ENCODE assay signal across 8 cellular contexts in genomic region chrX:41561045-41561444, GRCh38.
DNase-seq lines count a peak whose midpoint lies in the region; ATAC-seq, FAIRE-seq and TF ChIP-seq lines count a peak whose summit lies in the region.

No MANE protein-coding gene starts in this region.

- peak in 1 of 2 donors; percentile 11 for TF ChIP-seq RAD21 in liver (IDR thresholded peaks at IDR 0.05)
- TF ChIP-seq RAD21 in HepG2 (CRISPR knock-in tag; IDR thresholded peaks at IDR 0.05): no peak

- H3K4me3 ChIP-seq in liver (ENCODE audit: low read depth in 1 of 3, low read length in 3 of 3) (no peak overlapping the region), HepG2 (replicated peaks in 1 of 3; ENCODE audit: insufficient read depth in 1 of 3, low read depth in 2 of 3, low read length in 3 of 3) (no peak overlapping the region), body of pancreas (no peak overlapping the region), mesendoderm (ENCODE audit: low read length) (no peak overlapping the region)

- H3K4ac ChIP-seq in mesendoderm (ENCODE audit: low read depth, low read length): no peak overlapping the region

- no peak overlapping the region for H2BK120ac ChIP-seq in mesendoderm (ENCODE audit: low read depth, low read length)

- H3K27me3 ChIP-seq in liver (ENCODE audit: control insufficient read depth in 4 of 4, insufficient read depth in 4 of 4, low read length in 3 of 4) (no peaks in the 10 kb centered on the region), HepG2 (ENCODE audit: control insufficient read depth in 1 of 2, insufficient read depth in 2 of 2, low read length in 2 of 2) (no peaks in the 10 kb centered on the region), body of pancreas (no peaks in the 10 kb centered on the region), mesendoderm (ENCODE audit: insufficient read depth, low read length, poor library complexity) (no peaks in the 10 kb centered on the region)

- no peak overlapping the region for H2AK5ac ChIP-seq in mesendoderm (ENCODE audit: low read length)

- H4K8ac ChIP-seq in mesendoderm (ENCODE audit: low read depth, low read length): no peak overlapping the region

- TF ChIP-seq EP300 in HepG2 (IDR thresholded peaks at IDR 0.05; ENCODE audit: low read depth in 2 of 2, low read length in 2 of 2) (no peak), HepG2 (CRISPR knock-in tag; IDR thresholded peaks at IDR 0.05; ENCODE audit: borderline replicate concordance) (no peak)

- 11% methylated on average over 2 of the region's 2 CpGs for WGBS in liver
- WGBS in HepG2 (ENCODE audit: low lambda C conversion rate): 86% methylated on average over 2 of the region's 2 CpGs
- 48 to 76% methylated on average over 2 of the region's 2 CpGs for WGBS in body of pancreas, 2 donors
- no CpG with 5 or more reads among the region's 2 CpGs for WGBS in mesendoderm (ENCODE audit: extremely low coverage, insufficient coverage, low lambda C conversion rate)

- POLR2A ChIA-PET in HepG2 (lab: Yijun Ruan, JAX): no interaction called here

- no peak for DNase-seq in HepG2 (ENCODE audit: low spot score)
- DNase-seq in RPMI8226: peak; percentile 77
- DNase-seq in body of pancreas: peak in 3 of 4 donors; percentile 10 to 40 (median 16)
- peak; percentile 40 for DNase-seq in mesendoderm
- DNase-seq in NCI-H2081 treated with DMSO at 0.1 percent for 48 hours (lab: John Stamatoyannopoulos, UW): no peak
- no peak for DNase-seq in iPS-NIHi11 (ENCODE audit: low spot score)

- no peaks in the 10 kb centered on the region for H4K20me1 ChIP-seq in HepG2 (ENCODE audit: insufficient read depth, low read length)

- H3K56ac ChIP-seq in mesendoderm (ENCODE audit: low read length): no peak overlapping the region

- no peak overlapping the region for H3K4me2 ChIP-seq in HepG2 (ENCODE audit: low read depth, low read length)
- no peak overlapping the region for H3K4me2 ChIP-seq in mesendoderm (ENCODE audit: low read length)

- CTCF ChIA-PET in HepG2 (lab: Yijun Ruan, JAX; ENCODE audit: low intra/inter-chr PET ratio, low total read pairs): no interaction called here

- no peaks in the 10 kb centered on the region for H3K79me1 ChIP-seq in mesendoderm (ENCODE audit: low read length)

- TF ChIP-seq POLR2A in HepG2 (IDR thresholded peaks at IDR 0.05; ENCODE audit: insufficient read depth in 1 of 2, low read depth in 2 of 2, low read length in 2 of 2) (no peak), body of pancreas (IDR thresholded peaks at IDR 0.05) (no peak)

- no peak overlapping the region for H3K18ac ChIP-seq in mesendoderm (ENCODE audit: low read length)

- H3K27ac ChIP-seq in liver (ENCODE audit: low read depth in 1 of 2, low read length in 2 of 2) (peak overlapping the region; percentile 9 to 66), HepG2 (ENCODE audit: extremely low read length, insufficient read depth, low read length) (no peak overlapping the region), body of pancreas (no peak overlapping the region), mesendoderm (ENCODE audit: low read depth, low read length) (no peak overlapping the region)

- H3K9me3 ChIP-seq in liver (ENCODE audit: control insufficient read depth in 4 of 4, low read length in 3 of 4) (no peaks in the 10 kb centered on the region), HepG2 (ENCODE audit: low read length) (no peaks in the 10 kb centered on the region), body of pancreas (no peaks in the 10 kb centered on the region)

- no peak for TF ChIP-seq CTCF in liver (IDR thresholded peaks at IDR 0.05; ENCODE audit: low read depth, low read length, missing input control)
- TF ChIP-seq CTCF in HepG2 (CRISPR knock-in tag; IDR thresholded peaks at IDR 0.05): no peak
- TF ChIP-seq CTCF in body of pancreas (IDR thresholded peaks at IDR 0.05): no peak

- H3K36me3 ChIP-seq in liver (ENCODE audit: control insufficient read depth in 4 of 4, insufficient read depth in 3 of 4, low read depth in 1 of 4, low read length in 3 of 4) (no peaks in the 10 kb centered on the region), HepG2 (replicated peaks in 1 of 2; ENCODE audit: control insufficient read depth in 1 of 2, insufficient read depth in 2 of 2, low read length in 2 of 2) (peaks cover 0 to 4% of the 10 kb centered on the region in 2 experiments; a peak in 1 of 5 replicates), body of pancreas (replicated peaks in 1 of 2; ENCODE audit: insufficient read depth in 1 of 2, low read depth in 2 of 2) (no peaks in the 10 kb centered on the region), mesendoderm (ENCODE audit: control insufficient read depth, insufficient read depth, low read length) (no peaks in the 10 kb centered on the region)

- no peak overlapping the region for H2BK5ac ChIP-seq in mesendoderm (ENCODE audit: low read length)

- H3K79me2 ChIP-seq in HepG2 (ENCODE audit: insufficient read depth, low read length): no peaks in the 10 kb centered on the region
- H3K79me2 ChIP-seq in mesendoderm (ENCODE audit: control insufficient read depth, insufficient read depth, low read length): no peaks in the 10 kb centered on the region

- no TSS peak for BruUV-seq in HepG2 (replicated peaks; lab: Mats Ljungman, UMichigan)

- H4K5ac ChIP-seq in mesendoderm (ENCODE audit: low read length): no peak overlapping the region

- no peak for FAIRE-seq in HepG2 (lab: Jason Lieb, UNC)

- H3K9ac ChIP-seq in liver (ENCODE audit: low read depth in 1 of 2, low read length in 2 of 2): no peak overlapping the region
- no peak overlapping the region for H3K9ac ChIP-seq in HepG2 (ENCODE audit: insufficient read depth, low read depth, low read length)
- no peak overlapping the region for H3K9ac ChIP-seq in mesendoderm (ENCODE audit: low read length)

- no peak overlapping the region for H2AFZ ChIP-seq in HepG2 (ENCODE audit: low read length)

- no peak overlapping the region for H2BK15ac ChIP-seq in mesendoderm (replicated peaks; ENCODE audit: low read depth)

- H3K4me1 ChIP-seq in liver (ENCODE audit: control insufficient read depth in 4 of 4, insufficient read depth in 4 of 4, low read length in 3 of 4): peaks cover 0 to 3% (median 0%) of the 10 kb centered on the region in 4 donors
- no peaks in the 10 kb centered on the region for H3K4me1 ChIP-seq in HepG2 (ENCODE audit: insufficient read depth, low read length)
- no peaks in the 10 kb centered on the region for H3K4me1 ChIP-seq in body of pancreas
- no peaks in the 10 kb centered on the region for H3K4me1 ChIP-seq in mesendoderm (ENCODE audit: control insufficient read depth, low read depth, low read length)

- in situ Hi-C loops in HepG2 (cut with HindIII; ENCODE audit: extremely low pct_ligation_motif_present, low pct_unique_long_range_greater_than_20kb): no loop called here

- H3K23ac ChIP-seq in mesendoderm (ENCODE audit: low read length): no peak overlapping the region

- ATAC-seq in HepG2 (no peak), HG02759 (IDR thresholded peaks at IDR 0.05; ENCODE audit: unreplicated experiment) (peak; percentile 94), body of pancreas (no peak)

- intact Hi-C loops in HepG2 (cut with micrococcal nuclease; ENCODE audit: unreplicated experiment) (no loop called here), body of pancreas (cut with DNase I) (no loop called here)

TF ChIP-seq in liver, 16 proteins besides CTCF, POLR2A, EP300 and RAD21:
- TF ChIP-seq HNF4G (IDR thresholded peaks at IDR 0.05): no peak
- TF ChIP-seq JUND (IDR thresholded peaks at IDR 0.05): peak in 1 of 2 donors; percentile 67
- peak in 1 of 2 donors; percentile 14 for TF ChIP-seq RXRA (IDR thresholded peaks at IDR 0.05)
- TF ChIP-seq HNF4A (conservative IDR thresholded peaks at IDR 0.05): no peak

TF ChIP-seq in HepG2, 621 proteins besides CTCF, POLR2A, EP300 and RAD21 (continues in another document):
- TF ChIP-seq PAX8 (CRISPR knock-in tag; IDR thresholded peaks at IDR 0.05; ENCODE audit: borderline replicate concordance) (no peak), BATF2 (CRISPR knock-in tag; IDR thresholded peaks at IDR 0.05) (no peak), ZNF33A (CRISPR knock-in tag; IDR thresholded peaks at IDR 0.05; ENCODE audit: borderline replicate concordance) (no peak), RNF219 (CRISPR knock-in tag; IDR thresholded peaks at IDR 0.05) (no peak), SMARCC2 (IDR thresholded peaks at IDR 0.05) (no peak), ERF (CRISPR knock-in tag; IDR thresholded peaks at IDR 0.05) (no peak), HNRNPH1 (optimal IDR thresholded peaks at IDR 0.05; ENCODE audit: low read depth, low read length) (no peak), ZNF354B (CRISPR knock-in tag; IDR thresholded peaks at IDR 0.05) (no peak), GZF1 (CRISPR knock-in tag; IDR thresholded peaks at IDR 0.05) (no peak), ZNF850 (CRISPR knock-in tag; conservative IDR thresholded peaks at IDR 0.05) (no peak), KLF13 (CRISPR knock-in tag; IDR thresholded peaks at IDR 0.05) (no peak), SUZ12 (IDR thresholded peaks at IDR 0.05; ENCODE audit: low read depth, low read length) (no peak), SAP130 (CRISPR knock-in tag; IDR thresholded peaks at IDR 0.05; ENCODE audit: low read depth) (no peak), PLRG1 (conservative IDR thresholded peaks at IDR 0.05) (no peak), REXO4 (CRISPR knock-in tag; IDR thresholded peaks at IDR 0.05; ENCODE audit: borderline replicate concordance) (no peak), ZNF232 (CRISPR knock-in tag; IDR thresholded peaks at IDR 0.05; ENCODE audit: borderline replicate concordance) (no peak)

Comparison
In these comparisons a context has a peak if more than half of its experiments do, and no peak if none do; other contexts are left out.
1. H3K27ac ChIP-seq: peak in liver (2 of 2); none in HepG2 (single experiment), body of pancreas (0 of 4) and mesendoderm (single experiment).
2. DNase-seq: peak in RPMI8226 (single experiment), body of pancreas (3 of 4) and mesendoderm (single experiment); none in HepG2 (single experiment), NCI-H2081 treated with DMSO at 0.1 percent for 48 hours (single experiment) and iPS-NIHi11 (single experiment).